16 cellular contexts compared by ENCODE assay signal in the genomic region with DNA sequence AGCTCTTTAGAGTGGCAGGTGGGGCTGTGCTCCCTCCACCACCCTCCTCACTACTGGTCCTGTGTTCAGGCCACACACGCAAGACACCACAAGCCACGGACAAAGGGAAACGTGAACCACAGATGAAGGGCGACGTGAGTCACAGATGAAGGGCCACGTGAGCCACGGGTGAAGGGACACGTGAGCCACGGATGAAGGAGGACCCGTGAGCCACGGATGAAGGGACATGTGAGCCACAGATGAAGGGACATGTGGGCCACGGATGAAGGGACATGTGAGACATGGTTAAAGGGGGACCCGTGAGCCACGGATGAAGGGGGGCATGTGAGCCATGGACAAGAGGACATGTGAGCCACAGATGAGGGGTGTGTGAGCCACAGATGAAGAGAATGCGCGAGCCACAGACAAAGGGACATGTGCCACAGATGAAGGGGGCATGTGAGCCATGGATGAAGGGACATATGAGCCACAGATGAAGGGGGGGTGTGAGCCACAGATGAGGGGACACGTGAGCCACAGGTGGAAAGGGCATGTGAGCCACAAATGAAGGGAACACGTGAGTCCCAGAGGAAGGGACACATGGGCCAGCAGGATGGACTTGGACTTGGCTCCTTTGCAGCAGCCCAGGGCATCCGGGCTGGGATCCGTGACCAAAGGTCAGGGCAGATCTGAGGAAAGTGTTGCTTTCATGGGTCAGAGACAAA. TPM values are rescaled to one million over a fixed set of nuclear protein-coding genes. Genes with fewer than 3 reads are reported as not detected.
A peak's percentile ranks its signal among the peaks of the same experiment; 100 is the strongest.
DNase-seq lines count a peak whose midpoint lies in the region; ATAC-seq, FAIRE-seq and TF ChIP-seq lines count a peak whose summit lies in the region.
"Had no signal": no experiment of that assay in that cellular context is flagged by ENCODE, and none has a peak within 500 bp of the region (broad histone marks: within the 10 kb centered on the region; RNA-seq: fewer than 3 reads in every experiment).

No MANE protein-coding gene starts in this region.

- intact Hi-C loops in HepG2 (cut with micrococcal nuclease; ENCODE audit: unreplicated experiment), result no loop called here
- intact Hi-C loops in right lobe of liver (cut with DNase I), result no loop called here
- intact Hi-C loops in IMR-90 (cut with micrococcal nuclease), result no loop called here

- BruUV-seq in HepG2 (replicated peaks; lab: Mats Ljungman, UMichigan) (no TSS peak), IMR-90 (replicated peaks; lab: Mats Ljungman, UMichigan) (no TSS peak)

- TF ChIP-seq CTCF in HepG2 (CRISPR knock-in tag; IDR thresholded peaks at IDR 0.05) (no peak), right lobe of liver (IDR thresholded peaks at IDR 0.05) (no peak), IMR-90 (conservative IDR thresholded peaks at IDR 0.05; ENCODE audit: low read depth, low read length) (no peak), fibroblast of mammary gland (conservative IDR thresholded peaks at IDR 0.05; ENCODE audit: control insufficient read depth, insufficient read depth, low read depth, low read length) (no peak)

- H2BK5ac ChIP-seq in IMR-90 (ENCODE audit: low read depth, low read length, poor library complexity, severe bottlenecking), result peak overlapping the region; percentile 35

- no peaks in the 10 kb centered on the region for H3K79me2 ChIP-seq in HepG2 (ENCODE audit: insufficient read depth, low read length)

- POLR2A ChIA-PET in HepG2 (lab: Yijun Ruan, JAX), result no interaction called here
- POLR2A ChIA-PET in IMR-90 (lab: Charles Lee; ENCODE audit: unreplicated experiment), result no interaction called here

- peak overlapping the region; percentile 72 for H3K14ac ChIP-seq in IMR-90 (replicated peaks; ENCODE audit: low read depth, low read length)

- no peak for DNase-seq in HepG2 (ENCODE audit: low spot score)
- no peak for DNase-seq in right lobe of liver
- DNase-seq in IMR-90, result no peak
- DNase-seq in fibroblast of mammary gland (ENCODE audit: low read depth), result peak; percentile 11
- no peak for DNase-seq in urothelium cell line (ENCODE audit: low spot score)
- DNase-seq in stimulated activated CD4-positive, alpha-beta T cell treated with anti-CD3 and anti-CD28 coated beads, Interleukin-12 subunit alpha, Interleukin-12 subunit beta, amount 100 ng/mL, for 4 hours, result no peak
- DNase-seq in ureter (ENCODE audit: low spot score), result no peak
- DNase-seq: CD4-positive, CD25-positive, alpha-beta regulatory T cell; DMS53; GM23248; H9; HFFc6 had no signal

- no peak overlapping the region for H3K18ac ChIP-seq in IMR-90 (ENCODE audit: low read depth, low read length)

- ATAC-seq in HepG2, result peak; percentile 16; the same call in 2 of the 3 replicates
- no peak for ATAC-seq in right lobe of liver
- ATAC-seq in IMR-90 (ENCODE audit: low read depth), result no peak
- ATAC-seq in HG03469 (IDR thresholded peaks at IDR 0.05; ENCODE audit: unreplicated experiment), result no peak
- ATAC-seq: GM12878 had no signal

- no peak overlapping the region for H3K23ac ChIP-seq in IMR-90 (ENCODE audit: low read depth, low read length)

- H3K56ac ChIP-seq in IMR-90 (ENCODE audit: extremely low read depth, insufficient read depth, low read length), result no peak overlapping the region

- H3K4me2 ChIP-seq in HepG2 (ENCODE audit: low read depth, low read length), result no peak overlapping the region
- H3K4me2 ChIP-seq in IMR-90 (ENCODE audit: low read depth, low read length), result no peak overlapping the region

- peaks cover 19 to 72% of the 10 kb centered on the region in 2 experiments for H3K27me3 ChIP-seq in HepG2 (ENCODE audit: control insufficient read depth in 1 of 2, insufficient read depth in 2 of 2, low read length in 2 of 2)
- H3K27me3 ChIP-seq in right lobe of liver, result no peaks in the 10 kb centered on the region
- H3K27me3 ChIP-seq in IMR-90 (ENCODE audit: control insufficient read depth, insufficient read depth, low read length), result no peaks in the 10 kb centered on the region

- H3K36me3 ChIP-seq in HepG2 (replicated peaks in 1 of 2; ENCODE audit: control insufficient read depth in 1 of 2, insufficient read depth in 2 of 2, low read length in 2 of 2), result no peaks in the 10 kb centered on the region
- no peaks in the 10 kb centered on the region for H3K36me3 ChIP-seq in right lobe of liver
- peaks cover 75% of the 10 kb centered on the region for H3K36me3 ChIP-seq in IMR-90 (ENCODE audit: control insufficient read depth, insufficient read depth, low read length)

- no peak overlapping the region for H2BK20ac ChIP-seq in IMR-90 (ENCODE audit: low read depth, low read length)

- H4K91ac ChIP-seq in IMR-90 (ENCODE audit: insufficient read depth, low read depth, low read length), result no peak overlapping the region

- H3K27ac ChIP-seq in HepG2 (ENCODE audit: extremely low read length, insufficient read depth, low read length) (no peak overlapping the region), right lobe of liver (no peak overlapping the region), IMR-90 (ENCODE audit: insufficient read depth, low read length) (no peak overlapping the region)
- H3K27ac ChIP-seq: 22Rv1, GM23248 had no signal

- no peak overlapping the region for H3K9ac ChIP-seq in HepG2 (ENCODE audit: insufficient read depth, low read depth, low read length)
- H3K9ac ChIP-seq in IMR-90 (ENCODE audit: low read depth, low read length), result no peak overlapping the region
- H3K9ac ChIP-seq: GM23248 had no signal

- peaks cover 36 to 93% of the 10 kb centered on the region in 2 experiments for H3K79me1 ChIP-seq in IMR-90 (ENCODE audit: low read depth in 1 of 2, low read length in 2 of 2)

- FAIRE-seq in HepG2 (lab: Jason Lieb, UNC) (no peak), urothelium cell line (lab: Jason Lieb, UNC) (peak; percentile 94)
- FAIRE-seq: GM12878, GM18507 had no signal

- H4K8ac ChIP-seq in IMR-90 (ENCODE audit: low read depth in 2 of 2, low read length in 2 of 2), result peak overlapping the region in 1 of 2 experiments; percentile 31; a peak in 1 of 4 replicates

- no peak overlapping the region for H2BK15ac ChIP-seq in IMR-90 (ENCODE audit: low read depth, low read length)

- H3K9me1 ChIP-seq in IMR-90 (ENCODE audit: insufficient read depth, low read length), result peaks cover 57% of the 10 kb centered on the region

- peaks cover 17% of the 10 kb centered on the region for H3K4me1 ChIP-seq in HepG2 (ENCODE audit: insufficient read depth, low read length)
- no peaks in the 10 kb centered on the region for H3K4me1 ChIP-seq in right lobe of liver
- no peaks in the 10 kb centered on the region for H3K4me1 ChIP-seq in IMR-90 (ENCODE audit: control insufficient read depth, insufficient read depth, low read length)

- peak overlapping the region; percentile 88 for H2AK9ac ChIP-seq in IMR-90 (replicated peaks; ENCODE audit: low read depth, low read length, poor library complexity)

- H2AFZ ChIP-seq in HepG2 (ENCODE audit: low read length) (no peak overlapping the region), IMR-90 (replicated peaks; ENCODE audit: low read length, poor library complexity) (peak overlapping the region; percentile 63)
- H2AFZ ChIP-seq: GM23248 had no signal

- no peak for TF ChIP-seq POLR2A in HepG2 (IDR thresholded peaks at IDR 0.05; ENCODE audit: insufficient read depth in 1 of 2, low read depth in 2 of 2, low read length in 2 of 2)
- no peak for TF ChIP-seq POLR2A in right lobe of liver (IDR thresholded peaks at IDR 0.05)
- TF ChIP-seq POLR2A in IMR-90 (IDR thresholded peaks at IDR 0.05; ENCODE audit: low read depth, low read length), result no peak; the same call in 1 of the 2 replicates

- CTCF ChIA-PET in HepG2 (lab: Yijun Ruan, JAX; ENCODE audit: low intra/inter-chr PET ratio, low total read pairs) (no interaction called here), IMR-90 (lab: Yijun Ruan, JAX) (no interaction called here)

- WGBS in HepG2 (ENCODE audit: low lambda C conversion rate), result 50% methylated on average over 20 of the region's 20 CpGs
- 68% methylated on average over 18 of the region's 20 CpGs for WGBS in right lobe of liver (ENCODE audit: insufficient coverage, low coverage, low lambda C conversion rate, missing lambda C conversion rate)
- WGBS in IMR-90 (ENCODE audit: extremely low coverage in 2 of 2, insufficient read length in 1 of 2), 2 experiments, result 86% methylated on average over 14 of the region's 20 CpGs; no CpG with 5 or more reads in 1 of the 2 experiments

- H3K9me3 ChIP-seq in HepG2 (ENCODE audit: low read length) (no peaks in the 10 kb centered on the region), right lobe of liver (no peaks in the 10 kb centered on the region), IMR-90 (ENCODE audit: control insufficient read depth, insufficient read depth, low read length) (no peaks in the 10 kb centered on the region)

- dilution Hi-C loops in IMR-90 (cut with HindIII; ENCODE audit: low sequenced_read_pairs, unreplicated experiment), result no loop called here

- in situ Hi-C loops in HepG2 (cut with HindIII; ENCODE audit: extremely low pct_ligation_motif_present, low pct_unique_long_range_greater_than_20kb), result no loop called here
- in situ Hi-C loops in IMR-90 (cut with MboI; ENCODE audit: low sequenced_read_pairs), result no loop called here

- H4K20me1 ChIP-seq in HepG2 (ENCODE audit: insufficient read depth, low read length) (peaks cover 4% of the 10 kb centered on the region; the same call in 1 of the 2 replicates), IMR-90 (ENCODE audit: insufficient read depth, low read length) (peaks cover 99% of the 10 kb centered on the region)

- no peak overlapping the region for H4K5ac ChIP-seq in IMR-90 (ENCODE audit: low read depth, low read length)

- H3K4ac ChIP-seq in IMR-90 (ENCODE audit: low read depth, low read length), result no peak overlapping the region

- TF ChIP-seq RAD21 in HepG2 (CRISPR knock-in tag; IDR thresholded peaks at IDR 0.05) (no peak), IMR-90 (IDR thresholded peaks at IDR 0.05; ENCODE audit: low read length) (no peak)

- H2BK120ac ChIP-seq in IMR-90 (ENCODE audit: low read depth, low read length), result no peak overlapping the region

- H3K4me3 ChIP-seq in HepG2 (replicated peaks in 1 of 3; ENCODE audit: insufficient read depth in 1 of 3, low read depth in 2 of 3, low read length in 3 of 3) (no peak overlapping the region), right lobe of liver (no peak overlapping the region), IMR-90 (ENCODE audit: insufficient read depth, low read depth, low read length) (no peak overlapping the region), fibroblast of mammary gland (ENCODE audit: control insufficient read depth, low read depth, low read length) (no peak overlapping the region)
- H3K4me3 ChIP-seq: GM12878, GM23248 had no signal

- peak overlapping the region; percentile 68; the same call in 1 of the 2 replicates for H2AK5ac ChIP-seq in IMR-90 (ENCODE audit: low read depth, low read length)

- TF ChIP-seq EP300 in HepG2 (IDR thresholded peaks at IDR 0.05; ENCODE audit: low read depth in 2 of 2, low read length in 2 of 2) (no peak), HepG2 (CRISPR knock-in tag; IDR thresholded peaks at IDR 0.05; ENCODE audit: borderline replicate concordance) (no peak)

RNA-seq across cellular contexts. Expression of gene ZNF469, which starts 15.6 kb away (rescaled TPM):
- total RNA-seq in HepG2 (2016; rRNA removed; fragmentation: Illumina TruSeq; extraction: Trizol), result not detected in 2 replicates
- not detected in 2 replicates for total RNA-seq in HepG2 (2016; cell fraction: cytosol; rRNA removed; fragmentation: Illumina TruSeq; extraction: Trizol; ENCODE audit: low read depth)
- not detected in 2 replicates for total RNA-seq in HepG2 (2016; cell fraction: insoluble cytoplasmic fraction; rRNA removed; fragmentation: Illumina TruSeq; extraction: Trizol)
- total RNA-seq in HepG2 (2016; cell fraction: membrane; rRNA removed; fragmentation: Illumina TruSeq; extraction: Trizol), result not detected in 2 replicates
- not detected in 2 replicates for total RNA-seq in HepG2 (2016; cell fraction: nucleus; rRNA removed; fragmentation: Illumina TruSeq; extraction: Trizol)
- not detected in 2 replicates for polyA plus RNA-seq in HepG2 (2011; rRNA removed)
- polyA plus RNA-seq in HepG2 (2011; cell fraction: cytosol; rRNA removed), result not detected in 2 replicates
- 0.02 TPM in 1 of 2 replicates, not detected in the other for polyA plus RNA-seq in HepG2 (2011; cell fraction: nucleus; rRNA removed)
- polyA plus RNA-seq in HepG2 (2012), result not detected in 2 replicates
- polyA plus RNA-seq in HepG2 (2016; cell fraction: cytosol; fragmentation: Illumina TruSeq; extraction: Trizol; ENCODE audit: low read depth), result not detected in 2 replicates
- not detected in 2 replicates for polyA plus RNA-seq in HepG2 (2016; cell fraction: insoluble cytoplasmic fraction; fragmentation: Illumina TruSeq; extraction: Trizol; ENCODE audit: low read depth)
- not detected in 2 replicates for polyA plus RNA-seq in HepG2 (2016; cell fraction: membrane; fragmentation: Illumina TruSeq; extraction: Trizol; ENCODE audit: low read depth)
- not detected in 2 replicates for polyA plus RNA-seq in HepG2 (2016; cell fraction: nucleus; fragmentation: Illumina TruSeq; extraction: Trizol; ENCODE audit: insufficient read depth, low read depth)
- not detected in 2 replicates for polyA minus RNA-seq in HepG2 (2011; rRNA and poly(A)+ RNA removed; ENCODE audit: low replicate concordance)
- polyA minus RNA-seq in HepG2 (2011; cell fraction: cytosol; rRNA and poly(A)+ RNA removed), result not detected in 2 replicates
- polyA minus RNA-seq in HepG2 (2011; cell fraction: nucleus; rRNA and poly(A)+ RNA removed), result not detected in 2 replicates
- 1 to 10 TPM in 2 of 6 experiments, under 1 TPM in 4; 0.22 to 1.3 (median 0.37) TPM for total RNA-seq in right lobe of liver
- total RNA-seq in IMR-90 (2012; rRNA removed), result 1.1 and 1.4 TPM in 2 replicates
- 13.3 and 16.4 TPM in 2 replicates for polyA plus RNA-seq in IMR-90 (2012; rRNA removed)
- polyA plus RNA-seq in IMR-90 (2012; cell fraction: cytosol; rRNA removed), result 5.1 and 8.8 TPM in 2 replicates
- 32.3 and 70.4 TPM in 2 replicates for polyA plus RNA-seq in IMR-90 (2012; cell fraction: nucleus; rRNA removed; ENCODE audit: low replicate concordance)
- total RNA-seq in ureter, result 3.6 TPM

RNA-seq across cellular contexts. Expression of gene ZFPM1, which starts 54.8 kb away (rescaled TPM):
- 3.4 and 3.8 TPM in 2 replicates for total RNA-seq in HepG2 (2016; rRNA removed; fragmentation: Illumina TruSeq; extraction: Trizol)
- total RNA-seq in HepG2 (2016; cell fraction: cytosol; rRNA removed; fragmentation: Illumina TruSeq; extraction: Trizol; ENCODE audit: low read depth), result 0.81 and 2.1 TPM in 2 replicates
- total RNA-seq in HepG2 (2016; cell fraction: insoluble cytoplasmic fraction; rRNA removed; fragmentation: Illumina TruSeq; extraction: Trizol), result 3.4 and 3.9 TPM in 2 replicates
- total RNA-seq in HepG2 (2016; cell fraction: membrane; rRNA removed; fragmentation: Illumina TruSeq; extraction: Trizol), result 3.4 and 4.3 TPM in 2 replicates
- total RNA-seq in HepG2 (2016; cell fraction: nucleus; rRNA removed; fragmentation: Illumina TruSeq; extraction: Trizol), result 3.4 and 6.6 TPM in 2 replicates
- 1.3 and 1.7 TPM in 2 replicates for polyA plus RNA-seq in HepG2 (2011; rRNA removed)
- polyA plus RNA-seq in HepG2 (2011; cell fraction: cytosol; rRNA removed), result 0.79 and 1.3 TPM in 2 replicates
- 7.1 and 7.6 TPM in 2 replicates for polyA plus RNA-seq in HepG2 (2011; cell fraction: nucleus; rRNA removed)
- polyA plus RNA-seq in HepG2 (2012), result 7.2 and 7.6 TPM in 2 replicates
- 1.2 TPM in 2 replicates for polyA plus RNA-seq in HepG2 (2016; cell fraction: cytosol; fragmentation: Illumina TruSeq; extraction: Trizol; ENCODE audit: low read depth)
- 3.7 and 8.7 TPM in 2 replicates for polyA plus RNA-seq in HepG2 (2016; cell fraction: insoluble cytoplasmic fraction; fragmentation: Illumina TruSeq; extraction: Trizol; ENCODE audit: low read depth)
- polyA plus RNA-seq in HepG2 (2016; cell fraction: membrane; fragmentation: Illumina TruSeq; extraction: Trizol; ENCODE audit: low read depth), result 2.7 and 4.8 TPM in 2 replicates
- polyA plus RNA-seq in HepG2 (2016; cell fraction: nucleus; fragmentation: Illumina TruSeq; extraction: Trizol; ENCODE audit: insufficient read depth, low read depth), result 14.0 and 14.3 TPM in 2 replicates
- polyA minus RNA-seq in HepG2 (2011; rRNA and poly(A)+ RNA removed; ENCODE audit: low replicate concordance), result 0.98 and 4.2 TPM in 2 replicates
- 2.7 and 6.6 TPM in 2 replicates for polyA minus RNA-seq in HepG2 (2011; cell fraction: cytosol; rRNA and poly(A)+ RNA removed)
- polyA minus RNA-seq in HepG2 (2011; cell fraction: nucleus; rRNA and poly(A)+ RNA removed), result 5.0 and 7.5 TPM in 2 replicates
- total RNA-seq in right lobe of liver, result 10 to 100 TPM in 2 of 6 experiments, 1 to 10 TPM in 4; 3.8 to 15.5 (median 8.3) TPM
- 0.28 and 0.36 TPM in 2 replicates for total RNA-seq in IMR-90 (2012; rRNA removed)
- 1.1 and 1.8 TPM in 2 replicates for polyA plus RNA-seq in IMR-90 (2012; rRNA removed)
- 1.2 and 2.4 TPM in 2 replicates for polyA plus RNA-seq in IMR-90 (2012; cell fraction: cytosol; rRNA removed)
- 4.0 and 9.2 TPM in 2 replicates for polyA plus RNA-seq in IMR-90 (2012; cell fraction: nucleus; rRNA removed; ENCODE audit: low replicate concordance)
- total RNA-seq in ureter, result 13.7 TPM
